1 cellular context compared by ENCODE assay signal in genomic region chr5:60886158-60886557, GRCh38.
TF ChIP-seq lines count a peak whose summit lies in the region.

No MANE protein-coding gene starts in this region.

TF ChIP-seq in HepG2, 621 proteins besides CTCF, POLR2A, EP300 and RAD21 (continued from another document and continues in another):
- TF ChIP-seq ZNF704 (CRISPR knock-in tag; IDR thresholded peaks at IDR 0.05; ENCODE audit: borderline replicate concordance) = no peak
- TF ChIP-seq RXRB (CRISPR knock-in tag; IDR thresholded peaks at IDR 0.05; ENCODE audit: borderline replicate concordance) = peak; percentile 49
- TF ChIP-seq ZNF512B (CRISPR knock-in tag; IDR thresholded peaks at IDR 0.05; ENCODE audit: borderline replicate concordance) = no peak
- no peak for TF ChIP-seq ETV5 (CRISPR knock-in tag; IDR thresholded peaks at IDR 0.05; ENCODE audit: borderline replicate concordance)
- no peak for TF ChIP-seq MZF1 (CRISPR knock-in tag; IDR thresholded peaks at IDR 0.05; ENCODE audit: borderline replicate concordance)
- TF ChIP-seq BORCS8-MEF2B (CRISPR knock-in tag; IDR thresholded peaks at IDR 0.05) = no peak
- TF ChIP-seq ZNF296 (CRISPR knock-in tag; conservative IDR thresholded peaks at IDR 0.05) = no peak
- no peak for TF ChIP-seq AGO1 (IDR thresholded peaks at IDR 0.05; ENCODE audit: low read depth, low read length, poor library complexity, severe bottlenecking)
- no peak for TF ChIP-seq IRX3 (CRISPR knock-in tag; IDR thresholded peaks at IDR 0.05; ENCODE audit: borderline replicate concordance, low read depth)
- TF ChIP-seq ZNF276 (CRISPR knock-in tag; IDR thresholded peaks at IDR 0.05; ENCODE audit: low read depth) = no peak
- TF ChIP-seq MEF2D (CRISPR knock-in tag; IDR thresholded peaks at IDR 0.05) = no peak
- peak; percentile 90 for TF ChIP-seq BCL6 (CRISPR knock-in tag; IDR thresholded peaks at IDR 0.05)
- no peak for TF ChIP-seq CHD2 (IDR thresholded peaks at IDR 0.05; ENCODE audit: low read depth, low read length)
- peak; percentile 68; the same call in 1 of the 2 replicates for TF ChIP-seq AHDC1 (CRISPR knock-in tag; IDR thresholded peaks at IDR 0.05; ENCODE audit: borderline replicate concordance)
- TF ChIP-seq ZBTB26 (CRISPR knock-in tag; IDR thresholded peaks at IDR 0.05; ENCODE audit: borderline replicate concordance) = no peak
- no peak for TF ChIP-seq TFDP1 (CRISPR knock-in tag; IDR thresholded peaks at IDR 0.05; ENCODE audit: borderline replicate concordance)
- peak; percentile 74 for TF ChIP-seq ZBTB21 (CRISPR knock-in tag; IDR thresholded peaks at IDR 0.05)
- TF ChIP-seq ZNF260 (CRISPR knock-in tag; IDR thresholded peaks at IDR 0.05; ENCODE audit: borderline replicate concordance, low read depth) = no peak
- TF ChIP-seq RARG (CRISPR knock-in tag; IDR thresholded peaks at IDR 0.05; ENCODE audit: low read depth) = no peak
- TF ChIP-seq ZNF484 (CRISPR knock-in tag; IDR thresholded peaks at IDR 0.05; ENCODE audit: borderline replicate concordance, low read depth) = no peak
- TF ChIP-seq MIER3 (CRISPR knock-in tag; IDR thresholded peaks at IDR 0.05; ENCODE audit: borderline replicate concordance) = no peak; the same call in 1 of the 2 replicates
- no peak for TF ChIP-seq SIX4 (CRISPR knock-in tag; IDR thresholded peaks at IDR 0.05)
- TF ChIP-seq POGZ (CRISPR knock-in tag; IDR thresholded peaks at IDR 0.05) = peak; percentile 45; the same call in 1 of the 2 replicates
- no peak for TF ChIP-seq ZNF225 (CRISPR knock-in tag; IDR thresholded peaks at IDR 0.05)
- no peak for TF ChIP-seq ATF7 (IDR thresholded peaks at IDR 0.05)
- TF ChIP-seq ATF7 (CRISPR knock-in tag; IDR thresholded peaks at IDR 0.05) = no peak
- no peak for TF ChIP-seq JDP2 (CRISPR knock-in tag; IDR thresholded peaks at IDR 0.05; ENCODE audit: borderline replicate concordance)
- no peak for TF ChIP-seq SNAPC2 (CRISPR knock-in tag; IDR thresholded peaks at IDR 0.05)
- TF ChIP-seq CSRNP2 (CRISPR knock-in tag; conservative IDR thresholded peaks at IDR 0.05; ENCODE audit: low read depth) = no peak
- TF ChIP-seq AKNA (CRISPR knock-in tag; IDR thresholded peaks at IDR 0.05; ENCODE audit: borderline replicate concordance) = no peak
- no peak for TF ChIP-seq FOXP1 (IDR thresholded peaks at IDR 0.05)
- TF ChIP-seq FOXP1 (CRISPR knock-in tag; IDR thresholded peaks at IDR 0.05) = peak; percentile 67
- TF ChIP-seq FIP1L1 (IDR thresholded peaks at IDR 0.05; ENCODE audit: borderline replicate concordance, insufficient read depth, low read depth, low read length) = no peak
- no peak for TF ChIP-seq ZNF572 (CRISPR knock-in tag; IDR thresholded peaks at IDR 0.05)
- no peak for TF ChIP-seq MTF1 (CRISPR knock-in tag; IDR thresholded peaks at IDR 0.05)
- no peak for TF ChIP-seq ONECUT2 (CRISPR knock-in tag; IDR thresholded peaks at IDR 0.05)
- peak; percentile 93 for TF ChIP-seq HOXA5 (CRISPR knock-in tag; IDR thresholded peaks at IDR 0.05)
- no peak for TF ChIP-seq NR1H2 (CRISPR knock-in tag; IDR thresholded peaks at IDR 0.05; ENCODE audit: borderline replicate concordance, low read depth)
- TF ChIP-seq ZFAT (CRISPR knock-in tag; conservative IDR thresholded peaks at IDR 0.05) = no peak
- TF ChIP-seq ZNF776 (CRISPR knock-in tag; IDR thresholded peaks at IDR 0.05) = no peak
- TF ChIP-seq ZNF549 (CRISPR knock-in tag; IDR thresholded peaks at IDR 0.05) = no peak
- TF ChIP-seq ERF (CRISPR knock-in tag; IDR thresholded peaks at IDR 0.05) = no peak
- no peak for TF ChIP-seq ZNF724P (CRISPR knock-in tag; IDR thresholded peaks at IDR 0.05; ENCODE audit: borderline replicate concordance)
- no peak for TF ChIP-seq ZFP1 (CRISPR knock-in tag; IDR thresholded peaks at IDR 0.05)
